Comparison of ENCODE assay signal across 1 cellular context in genomic region chr2:85414761-85415498, GRCh38.
TF ChIP-seq lines count a peak whose summit lies in the region.

No MANE protein-coding gene starts in this region.

TF ChIP-seq in H1, 55 proteins besides CTCF, POLR2A, EP300 and RAD21:
- TF ChIP-seq ASH2L (IDR thresholded peaks at IDR 0.05; ENCODE audit: low read length) (no peak), GTF2F1 (IDR thresholded peaks at IDR 0.05; ENCODE audit: borderline replicate concordance, low read depth, low read length) (no peak), SIN3A (conservative IDR thresholded peaks at IDR 0.05 in 1 of 2, IDR thresholded peaks at IDR 0.05 in 1 of 2; ENCODE audit: low read depth in 1 of 2, low read length in 2 of 2) (no peak), TEAD4 (IDR thresholded peaks at IDR 0.05; ENCODE audit: low read depth, low read length) (no peak), BCL11A (IDR thresholded peaks at IDR 0.05; ENCODE audit: low read depth in 2 of 2, low read length in 2 of 2) (no peak), MAFK (IDR thresholded peaks at IDR 0.05; ENCODE audit: low read depth, low read length) (no peak), SUZ12 (IDR thresholded peaks at IDR 0.05; ENCODE audit: low read length) (no peak), GABPA (IDR thresholded peaks at IDR 0.05; ENCODE audit: borderline replicate concordance, insufficient read depth, low read length) (no peak), SP2 (IDR thresholded peaks at IDR 0.05; ENCODE audit: low read length) (no peak)
